In the genomic region with DNA sequence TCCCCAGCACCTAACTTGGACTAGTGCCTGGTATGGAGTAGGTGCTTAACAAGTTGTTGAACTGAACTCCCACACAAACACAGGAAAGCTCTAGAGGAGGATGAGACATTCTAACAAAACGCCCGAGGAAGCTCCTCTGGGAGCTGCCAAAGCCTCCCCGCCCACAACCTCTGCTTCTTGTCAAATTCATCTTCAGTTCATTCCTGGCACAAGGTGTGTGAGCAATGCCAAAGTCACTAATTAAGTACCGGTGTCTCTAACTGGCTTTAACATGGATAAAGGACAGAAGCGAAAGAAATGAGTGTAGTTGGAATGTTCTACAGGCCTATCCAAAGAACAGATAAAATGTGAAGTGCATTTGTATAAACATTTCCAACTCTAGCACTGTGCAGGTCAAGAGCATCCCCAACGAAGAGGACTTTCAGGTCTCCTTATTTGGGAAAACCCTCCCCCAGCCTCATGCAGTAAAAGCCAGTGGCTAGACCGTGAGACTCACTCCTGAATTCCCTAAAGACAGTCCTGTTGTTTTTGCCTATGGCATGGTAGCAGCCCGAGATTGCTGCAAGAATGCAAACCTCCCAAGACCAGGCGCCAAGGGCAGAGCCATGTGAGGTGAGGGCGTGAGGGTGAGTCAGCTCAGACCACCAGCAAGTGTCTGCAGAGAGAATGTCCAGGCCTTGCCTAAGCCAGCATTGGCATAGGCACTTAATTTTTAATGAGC, we compare ENCODE assay signal across 20 cellular contexts.
A peak's percentile ranks its signal among the peaks of the same experiment; 100 is the strongest.
DNase-seq lines count a peak whose midpoint lies in the region; ATAC-seq and TF ChIP-seq lines count a peak whose summit lies in the region.
"Had no signal": no experiment of that assay in that cellular context is flagged by ENCODE, and none has a peak within 500 bp of the region (broad histone marks: within the 10 kb centered on the region; RNA-seq: fewer than 3 reads in every experiment).

No MANE protein-coding gene starts in this region.

- peaks cover 0 to 5% (median 0%) of the 10 kb centered on the region in 3 donors for H3K9me3 ChIP-seq in gastroesophageal sphincter
- no peaks in the 10 kb centered on the region for H3K9me3 ChIP-seq in osteoblast (ENCODE audit: low read depth, low read length)
- H3K9me3 ChIP-seq in uterus, result no peaks in the 10 kb centered on the region
- no peaks in the 10 kb centered on the region for H3K9me3 ChIP-seq in WERI-Rb-1 (ENCODE audit: severe bottlenecking)
- H3K9me3 ChIP-seq: esophagus squamous epithelium, neutrophil, right lobe of liver had no signal

- H3K79me2 ChIP-seq in osteoblast (ENCODE audit: insufficient read depth, low read length), result no peaks in the 10 kb centered on the region

- intact Hi-C loops in left cardiac atrium (cut with DNase I) (no loop called here), left ventricle myocardium superior (cut with micrococcal nuclease) (no loop called here), uterus (cut with DNase I; ENCODE audit: low total_unique reads) (no loop called here)

- no peak for TF ChIP-seq CTCF in gastroesophageal sphincter (IDR thresholded peaks at IDR 0.05)
- TF ChIP-seq CTCF in osteoblast (IDR thresholded peaks at IDR 0.05; ENCODE audit: extremely low read depth, low read depth, low read length), result no peak
- TF ChIP-seq CTCF in uterus (IDR thresholded peaks at IDR 0.05), result no peak
- no peak for TF ChIP-seq CTCF in WERI-Rb-1 (IDR thresholded peaks at IDR 0.05; ENCODE audit: low read depth, low read length)

- no peak overlapping the region for H3K4me2 ChIP-seq in osteoblast (ENCODE audit: insufficient read depth, low read length)

- peaks cover 4 to 20% (median 5%) of the 10 kb centered on the region in 3 donors for H3K4me1 ChIP-seq in gastroesophageal sphincter
- no peaks in the 10 kb centered on the region for H3K4me1 ChIP-seq in osteoblast (ENCODE audit: insufficient read depth, low read length)
- no peaks in the 10 kb centered on the region for H3K4me1 ChIP-seq in uterus
- H3K4me1 ChIP-seq: right lobe of liver had no signal

- 12 to 38% methylated on average over 3 of the region's 10 CpGs for whole genome bisulfite sequencing in gastroesophageal sphincter (ENCODE audit: low coverage in 1 of 2), 2 donors

- TF ChIP-seq POLR2A in gastroesophageal sphincter (IDR thresholded peaks at IDR 0.05) (no peak), uterus (IDR thresholded peaks at IDR 0.05) (no peak)

- H3K27ac ChIP-seq in gastroesophageal sphincter (peak overlapping the region in 3 of 4 donors; percentile 56 to 79 (median 66)), osteoblast (ENCODE audit: low read depth, low read length) (no peak overlapping the region), uterus (peak overlapping the region; percentile 55 to 75), WERI-Rb-1 (no peak overlapping the region)
- H3K27ac ChIP-seq: esophagus squamous epithelium, heart right ventricle, neutrophil, right lobe of liver had no signal

- no peak for TF ChIP-seq EP300 in gastroesophageal sphincter (IDR thresholded peaks at IDR 0.05)

- no peaks in the 10 kb centered on the region for H3K36me3 ChIP-seq in gastroesophageal sphincter
- no peaks in the 10 kb centered on the region for H3K36me3 ChIP-seq in osteoblast (ENCODE audit: insufficient read depth, low read length)
- no peaks in the 10 kb centered on the region for H3K36me3 ChIP-seq in uterus
- H3K36me3 ChIP-seq in WERI-Rb-1, result no peaks in the 10 kb centered on the region
- H3K36me3 ChIP-seq: esophagus squamous epithelium, heart right ventricle, neutrophil, right lobe of liver had no signal

- no peak for DNase-seq in left cardiac atrium
- no peak for DNase-seq in left ventricle myocardium superior
- peak; percentile 46 for DNase-seq in osteoblast (ENCODE audit: insufficient read length, low spot score, missing footprints)
- DNase-seq in uterus, result peak; percentile 46 to 76
- DNase-seq in WERI-Rb-1, result no peak
- DNase-seq: 8988T; activated gamma-delta T cell treated with Interleukin-2 at 50 U/mL for 16 hours; effector CD4-positive, alpha-beta T cell; esophagus squamous epithelium; heart right ventricle; KG1; midbrain; NCI-H2029; NCI-H524 treated with DMSO at 0.1 percent for 48 hours; right lobe of liver had no signal

- ATAC-seq in left cardiac atrium (peak; percentile 82 to 85), left ventricle myocardium superior (no peak), gastroesophageal sphincter (peak; percentile 78), GM18511 (IDR thresholded peaks at IDR 0.05; ENCODE audit: unreplicated experiment) (no peak), HG02981 (IDR thresholded peaks at IDR 0.05; ENCODE audit: unreplicated experiment) (no peak)
- ATAC-seq: right lobe of liver; stimulated activated memory B cell treated with anti-CD40 and anti-IgM and Interleukin-4, amounts not matched to agents 10 μg/mL and 1 μg/mL and 100 μg/mL, for 72 hours had no signal

- H3K4me3 ChIP-seq in gastroesophageal sphincter, result no peak overlapping the region
- no peak overlapping the region for H3K4me3 ChIP-seq in osteoblast (ENCODE audit: insufficient read depth, low read length)
- no peak overlapping the region for H3K4me3 ChIP-seq in uterus
- no peak overlapping the region for H3K4me3 ChIP-seq in WERI-Rb-1 (ENCODE audit: low read depth, low read length)
- H3K4me3 ChIP-seq: esophagus squamous epithelium, heart right ventricle, right lobe of liver had no signal

- no peaks in the 10 kb centered on the region for H4K20me1 ChIP-seq in osteoblast (ENCODE audit: insufficient read depth, low read length)

- H3K27me3 ChIP-seq in gastroesophageal sphincter, result no peaks in the 10 kb centered on the region
- H3K27me3 ChIP-seq in osteoblast (ENCODE audit: insufficient read depth, low read length), result peaks cover 4% of the 10 kb centered on the region
- H3K27me3 ChIP-seq in uterus, result no peaks in the 10 kb centered on the region
- H3K27me3 ChIP-seq in WERI-Rb-1 (ENCODE audit: insufficient read depth, low read depth, severe bottlenecking), result no peaks in the 10 kb centered on the region
- H3K27me3 ChIP-seq: esophagus squamous epithelium, heart right ventricle, neutrophil, right lobe of liver had no signal

- no peak overlapping the region for H2AFZ ChIP-seq in osteoblast (ENCODE audit: low read length)

Comparison
In these comparisons a context has a peak if more than half of its experiments do, and no peak if none do; other contexts are left out.
1. ATAC-seq: peak in left cardiac atrium (2 of 2) and gastroesophageal sphincter (single experiment); none in left ventricle myocardium superior (single experiment), GM18511 (single experiment) and HG02981 (single experiment).
2. DNase-seq: peak in osteoblast (single experiment) and uterus (2 of 2); none in left cardiac atrium (single experiment), left ventricle myocardium superior (single experiment) and WERI-Rb-1 (single experiment).
3. H3K27ac ChIP-seq: peak in gastroesophageal sphincter (3 of 4) and uterus (2 of 2); none in osteoblast (single experiment) and WERI-Rb-1 (single experiment).